6 cellular contexts compared by ENCODE assay signal in the genomic region with DNA sequence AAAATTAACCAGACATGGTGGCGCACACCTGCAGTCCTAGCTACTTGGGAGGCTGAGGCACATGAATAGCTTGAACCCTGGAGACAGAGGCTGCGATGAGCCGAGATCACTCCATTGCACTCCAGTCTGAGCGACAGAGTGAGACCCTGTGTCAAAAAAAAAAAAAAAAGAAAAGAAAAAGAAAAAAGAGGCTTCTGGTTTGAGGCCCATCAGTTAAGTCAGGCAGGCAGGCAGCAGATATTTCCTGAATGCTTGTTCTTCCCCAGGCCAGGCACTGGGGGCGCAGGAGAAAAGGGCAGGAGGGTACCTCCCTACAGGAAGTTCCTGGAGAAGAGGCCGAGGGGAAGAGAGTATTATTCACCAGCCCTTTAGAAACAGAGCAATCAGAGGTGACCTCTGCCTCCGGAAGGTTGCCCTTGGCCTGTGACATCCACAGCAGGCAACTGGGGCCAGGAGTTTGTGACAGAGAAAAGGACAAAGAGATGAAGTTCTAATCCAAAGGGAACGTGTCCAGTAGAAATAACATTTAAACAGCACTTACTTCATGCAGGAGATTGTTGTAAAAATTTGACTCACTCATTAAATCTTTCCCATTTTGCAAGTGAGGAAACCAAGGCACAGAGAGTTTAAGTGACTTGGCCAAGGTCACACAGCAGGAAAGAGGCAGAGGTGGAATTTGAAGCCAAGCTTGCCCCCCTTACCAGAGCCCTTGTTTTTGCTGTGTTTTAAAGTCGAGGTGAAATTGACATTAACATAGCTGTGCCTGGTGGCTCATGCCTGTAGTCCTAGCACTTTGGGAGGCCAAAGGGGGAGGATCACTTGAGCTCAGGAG. TPM values are rescaled to one million over a fixed set of nuclear protein-coding genes. Genes with fewer than 3 reads are reported as not detected.
DNase-seq lines count a peak whose midpoint lies in the region; ATAC-seq, FAIRE-seq and TF ChIP-seq lines count a peak whose summit lies in the region.

No MANE protein-coding gene starts in this region.

- H3K4me3 Mint-ChIP-seq in GM23338, result no peak overlapping the region; the same call in 2 of the 3 replicates

- no peaks in the 10 kb centered on the region for H3K36me3 Mint-ChIP-seq in GM23338 (ENCODE audit: low read depth)

- H3K4me3 ChIP-seq in GM23338 (no peak overlapping the region), heart right ventricle (no peak overlapping the region)

- peak overlapping the region; percentile 45; the same call in 1 of the 2 replicates for H2AFZ ChIP-seq in GM23338

- H3K79me2 ChIP-seq in GM23338 (replicated peaks; ENCODE audit: insufficient read depth), result no peaks in the 10 kb centered on the region

- H3K27me3 ChIP-seq in GM23338 (ENCODE audit: insufficient read depth), result no peaks in the 10 kb centered on the region
- no peaks in the 10 kb centered on the region for H3K27me3 ChIP-seq in heart right ventricle

- H4K20me1 ChIP-seq in GM23338 (replicated peaks; ENCODE audit: insufficient read depth), result no peaks in the 10 kb centered on the region

- H3K9me3 Mint-ChIP-seq in GM23338, result no peaks in the 10 kb centered on the region

- H3K36me3 ChIP-seq in GM23338 (ENCODE audit: insufficient read depth), result no peaks in the 10 kb centered on the region
- no peaks in the 10 kb centered on the region for H3K36me3 ChIP-seq in heart right ventricle

- FAIRE-seq in RCC 7860 (lab: Jason Lieb, UNC), result peak; percentile 58

- ATAC-seq in GM23338 (peak; percentile 98), heart right ventricle (peak; percentile 61 to 93 (median 76)), GM21737 (IDR thresholded peaks at IDR 0.05; ENCODE audit: unreplicated experiment) (no peak)

- intact Hi-C loops in heart right ventricle (cut with DNase I), result no loop called here

- 46% methylated on average over 9 of the region's 9 CpGs for WGBS in heart right ventricle, 2 donors

- no peaks in the 10 kb centered on the region for H3K4me1 ChIP-seq in GM23338 (ENCODE audit: insufficient read depth)
- peaks cover 0 to 28% (median 0%) of the 10 kb centered on the region in 9 donors for H3K4me1 ChIP-seq in heart right ventricle

- H3K27ac Mint-ChIP-seq in GM23338, result peak overlapping the region; percentile 92

- 0 out of 2 replicates have a peak, but pooled peaks cover 9% of the 10 kb centered on the region for H3F3A ChIP-seq in GM23338 (replicated peaks; ENCODE audit: low read depth)

- H3K4me1 Mint-ChIP-seq in GM23338, result peaks cover 4% of the 10 kb centered on the region; the same call in 2 of the 3 replicates

- H3K9me3 ChIP-seq in heart right ventricle, result no peaks in the 10 kb centered on the region

- H3K27ac ChIP-seq in GM23338 (ENCODE audit: low read depth) (0 out of 2 replicates have a peak overlapping the region, but pooled peaks have one; percentile 22), heart right ventricle (peak overlapping the region in 7 of 10 donors; percentile 3 to 54 (median 24))

- TF ChIP-seq CTCF in GM23338 (conservative IDR thresholded peaks at IDR 0.05; ENCODE audit: low read depth in 2 of 2) (peak; percentile 73 to 75), heart right ventricle (IDR thresholded peaks at IDR 0.05) (peak; percentile 9 to 55 (median 47))

- H3K4me2 ChIP-seq in GM23338, result no peak overlapping the region

- peaks cover 3% of the 10 kb centered on the region for H3K27me3 Mint-ChIP-seq in GM23338 (ENCODE audit: insufficient read depth, low read depth, poor library complexity)

- no peaks in the 10 kb centered on the region for H3K9me2 ChIP-seq in GM23338 (ENCODE audit: insufficient read depth)

- DNase-seq in GM23338 (ENCODE audit: low spot score) (peak; percentile 90), RCC 7860 (ENCODE audit: low spot score) (peak; percentile 64), heart right ventricle (peak in 1 of 2 donors; percentile 46), NCI-H345 treated with DMSO at 0.1 percent for 48 hours (lab: John Stamatoyannopoulos, UW; ENCODE audit: unreplicated experiment) (no peak), KG1 (lab: John Stamatoyannopoulos, UW) (no peak)

TF ChIP-seq in GM23338, 12 proteins besides CTCF, POLR2A, EP300 and RAD21:
- TF ChIP-seq ZNF114 (CRISPR knock-in tag; IDR thresholded peaks at IDR 0.05) (no peak), EZH2 (IDR thresholded peaks at IDR 0.05; ENCODE audit: low read depth, unreplicated experiment) (no peak)
- TF ChIP-seq, protein P1, sequence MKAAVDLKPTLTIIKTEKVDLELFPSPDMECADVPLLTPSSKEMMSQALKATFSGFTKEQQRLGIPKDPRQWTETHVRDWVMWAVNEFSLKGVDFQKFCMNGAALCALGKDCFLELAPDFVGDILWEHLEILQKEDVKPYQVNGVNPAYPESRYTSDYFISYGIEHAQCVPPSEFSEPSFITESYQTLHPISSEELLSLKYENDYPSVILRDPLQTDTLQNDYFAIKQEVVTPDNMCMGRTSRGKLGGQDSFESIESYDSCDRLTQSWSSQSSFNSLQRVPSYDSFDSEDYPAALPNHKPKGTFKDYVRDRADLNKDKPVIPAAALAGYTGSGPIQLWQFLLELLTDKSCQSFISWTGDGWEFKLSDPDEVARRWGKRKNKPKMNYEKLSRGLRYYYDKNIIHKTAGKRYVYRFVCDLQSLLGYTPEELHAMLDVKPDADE (IDR thresholded peaks at IDR 0.05), result peak; percentile 43; the same call in 1 of the 2 replicates

RNA-seq across cellular contexts. Expression of a gene that starts 4.3 kb away (rescaled TPM):
- not detected in 2 replicates for total RNA-seq in GM23338 (2014; rRNA removed; shearing (Covaris generic))
- polyA plus RNA-seq in GM23338 (2016; fragmentation: Nextera tagmentation; extraction: Ambion mirVana), result not detected in 2 replicates
- not detected for total RNA-seq in heart right ventricle
- polyA plus RNA-seq in heart right ventricle, result not detected

RNA-seq across cellular contexts. Expression of a gene that starts 7.9 kb away (rescaled TPM):
- total RNA-seq in GM23338 (2014; rRNA removed; shearing (Covaris generic)), result 11.4 and 12.8 TPM in 2 replicates
- polyA plus RNA-seq in GM23338 (2016; fragmentation: Nextera tagmentation; extraction: Ambion mirVana), result 7.7 and 8.3 TPM in 2 replicates
- 1 to 10 TPM; 2.4 to 7.6 (median 3.4) TPM for total RNA-seq in heart right ventricle
- polyA plus RNA-seq in heart right ventricle, result 1 to 10 TPM; 4.6 to 5.9 TPM

RNA-seq across cellular contexts. Expression of a gene that starts 17.5 kb away (rescaled TPM):
- 10.1 and 11.8 TPM in 2 replicates for total RNA-seq in GM23338 (2014; rRNA removed; shearing (Covaris generic))
- polyA plus RNA-seq in GM23338 (2016; fragmentation: Nextera tagmentation; extraction: Ambion mirVana) (8.9 and 9.4 TPM in 2 replicates), heart right ventricle (1 to 10 TPM; 2.7 to 5.9 TPM)
- total RNA-seq in heart right ventricle, result 10 to 100 TPM; 10.4 to 15.8 (median 12.0) TPM

RNA-seq across cellular contexts. Expression of a gene that starts 38.3 kb away (rescaled TPM):
- total RNA-seq in GM23338 (2014; rRNA removed; shearing (Covaris generic)), result 40.2 and 45.8 TPM in 2 replicates
- polyA plus RNA-seq in GM23338 (2016; fragmentation: Nextera tagmentation; extraction: Ambion mirVana) (16.6 and 19.6 TPM in 2 replicates), heart right ventricle (under 1 TPM in 1 of 2 donors, not detected in 1; 0.14 TPM)
- under 1 TPM in 5 of 10 donors, not detected in 5; 0.14 to 0.94 (median 0.38) TPM for total RNA-seq in heart right ventricle

RNA-seq across cellular contexts. Expression of a gene that starts 49.0 kb away (rescaled TPM):
- 1.9 and 7.8 TPM in 2 replicates for total RNA-seq in GM23338 (2014; rRNA removed; shearing (Covaris generic))
- polyA plus RNA-seq in GM23338 (2016; fragmentation: Nextera tagmentation; extraction: Ambion mirVana) (2.4 and 2.7 TPM in 2 replicates), heart right ventricle (10 to 100 TPM in 1 of 2 donors, 1 to 10 TPM in 1; 5.7 to 12.4 TPM)
- total RNA-seq in heart right ventricle, result 10 to 100 TPM in 1 of 10 donors, 1 to 10 TPM in 9; 3.1 to 10.3 (median 5.9) TPM

Comparison
In these comparisons a context has a peak if more than half of its experiments do, and no peak if none do; other contexts are left out.
1. DNase-seq: peak in GM23338 (single experiment) and RCC 7860 (single experiment); none in NCI-H345 treated with DMSO at 0.1 percent for 48 hours (single experiment) and KG1 (single experiment).